In the genomic region with DNA sequence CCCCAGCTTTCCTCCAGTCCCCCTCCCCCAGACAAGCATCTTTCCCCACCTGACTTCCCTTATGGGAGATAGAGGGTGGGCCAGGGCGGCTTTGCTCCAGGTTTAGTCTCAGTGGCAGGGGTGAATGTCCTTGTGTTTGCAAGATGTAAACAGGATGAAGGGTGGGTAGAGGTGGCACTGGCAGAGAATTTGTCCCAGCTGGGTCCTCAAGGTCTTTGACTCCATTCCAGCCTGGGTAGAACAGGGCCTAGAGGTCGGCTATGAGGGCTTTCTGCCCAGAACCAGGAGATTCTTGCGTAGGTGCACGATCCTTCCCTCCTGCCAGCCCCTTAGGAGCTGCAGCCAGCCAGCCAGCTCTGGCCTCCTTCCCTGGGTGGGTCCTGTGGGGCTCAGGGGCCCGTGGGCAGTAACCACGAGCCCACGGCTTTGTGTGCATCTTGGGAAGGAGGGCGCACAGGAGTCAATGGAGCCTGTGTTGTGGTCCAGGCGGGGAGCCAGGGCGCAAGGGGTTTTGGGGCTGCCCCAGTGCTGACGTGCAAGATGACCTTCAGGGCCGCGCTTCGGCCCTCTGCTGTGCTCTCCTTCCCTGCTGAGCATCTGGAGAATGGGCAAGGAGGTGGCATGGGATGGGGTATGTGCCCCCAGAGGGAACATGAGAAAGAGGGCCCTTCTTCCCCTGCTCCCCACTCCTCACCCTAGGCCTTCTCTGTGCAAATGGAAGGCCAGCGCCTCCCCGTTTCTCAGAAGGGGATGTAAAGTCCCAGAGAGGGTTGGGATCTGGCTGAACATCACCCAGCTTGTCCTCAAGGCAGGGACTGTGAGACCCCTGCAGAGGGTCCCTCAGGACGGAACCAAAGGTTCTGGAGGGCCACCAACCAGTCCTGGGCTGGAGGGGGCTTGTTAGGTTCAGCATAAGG, we compare ENCODE assay signal across 1 cellular context.
TF ChIP-seq lines count a peak whose summit lies in the region.

No MANE protein-coding gene starts in this region.

TF ChIP-seq in H1, 55 proteins besides CTCF, POLR2A, EP300 and RAD21:
- TF ChIP-seq RXRA (IDR thresholded peaks at IDR 0.05; ENCODE audit: insufficient read depth, low read depth, low read length), result no peak
- TF ChIP-seq POU5F1 (IDR thresholded peaks at IDR 0.05; ENCODE audit: low read depth, low read length), result no peak
- no peak for TF ChIP-seq SP4 (IDR thresholded peaks at IDR 0.05; ENCODE audit: low read length)
- TF ChIP-seq HDAC2 (IDR thresholded peaks at IDR 0.05; ENCODE audit: borderline replicate concordance in 1 of 2, low read depth in 2 of 2, low read length in 2 of 2), result no peak
- no peak for TF ChIP-seq KDM1A (IDR thresholded peaks at IDR 0.05; ENCODE audit: borderline replicate concordance, low read length)
- TF ChIP-seq ASH2L (IDR thresholded peaks at IDR 0.05; ENCODE audit: low read length), result no peak
- TF ChIP-seq RNF2 (IDR thresholded peaks at IDR 0.05; ENCODE audit: borderline replicate concordance, low read depth, low read length, missing control alignments, poor library complexity, severe bottlenecking), result no peak
- no peak for TF ChIP-seq CREB1 (IDR thresholded peaks at IDR 0.05)
- no peak for TF ChIP-seq CEBPB (IDR thresholded peaks at IDR 0.05; ENCODE audit: low read depth, low read length)
- TF ChIP-seq, protein P1, sequence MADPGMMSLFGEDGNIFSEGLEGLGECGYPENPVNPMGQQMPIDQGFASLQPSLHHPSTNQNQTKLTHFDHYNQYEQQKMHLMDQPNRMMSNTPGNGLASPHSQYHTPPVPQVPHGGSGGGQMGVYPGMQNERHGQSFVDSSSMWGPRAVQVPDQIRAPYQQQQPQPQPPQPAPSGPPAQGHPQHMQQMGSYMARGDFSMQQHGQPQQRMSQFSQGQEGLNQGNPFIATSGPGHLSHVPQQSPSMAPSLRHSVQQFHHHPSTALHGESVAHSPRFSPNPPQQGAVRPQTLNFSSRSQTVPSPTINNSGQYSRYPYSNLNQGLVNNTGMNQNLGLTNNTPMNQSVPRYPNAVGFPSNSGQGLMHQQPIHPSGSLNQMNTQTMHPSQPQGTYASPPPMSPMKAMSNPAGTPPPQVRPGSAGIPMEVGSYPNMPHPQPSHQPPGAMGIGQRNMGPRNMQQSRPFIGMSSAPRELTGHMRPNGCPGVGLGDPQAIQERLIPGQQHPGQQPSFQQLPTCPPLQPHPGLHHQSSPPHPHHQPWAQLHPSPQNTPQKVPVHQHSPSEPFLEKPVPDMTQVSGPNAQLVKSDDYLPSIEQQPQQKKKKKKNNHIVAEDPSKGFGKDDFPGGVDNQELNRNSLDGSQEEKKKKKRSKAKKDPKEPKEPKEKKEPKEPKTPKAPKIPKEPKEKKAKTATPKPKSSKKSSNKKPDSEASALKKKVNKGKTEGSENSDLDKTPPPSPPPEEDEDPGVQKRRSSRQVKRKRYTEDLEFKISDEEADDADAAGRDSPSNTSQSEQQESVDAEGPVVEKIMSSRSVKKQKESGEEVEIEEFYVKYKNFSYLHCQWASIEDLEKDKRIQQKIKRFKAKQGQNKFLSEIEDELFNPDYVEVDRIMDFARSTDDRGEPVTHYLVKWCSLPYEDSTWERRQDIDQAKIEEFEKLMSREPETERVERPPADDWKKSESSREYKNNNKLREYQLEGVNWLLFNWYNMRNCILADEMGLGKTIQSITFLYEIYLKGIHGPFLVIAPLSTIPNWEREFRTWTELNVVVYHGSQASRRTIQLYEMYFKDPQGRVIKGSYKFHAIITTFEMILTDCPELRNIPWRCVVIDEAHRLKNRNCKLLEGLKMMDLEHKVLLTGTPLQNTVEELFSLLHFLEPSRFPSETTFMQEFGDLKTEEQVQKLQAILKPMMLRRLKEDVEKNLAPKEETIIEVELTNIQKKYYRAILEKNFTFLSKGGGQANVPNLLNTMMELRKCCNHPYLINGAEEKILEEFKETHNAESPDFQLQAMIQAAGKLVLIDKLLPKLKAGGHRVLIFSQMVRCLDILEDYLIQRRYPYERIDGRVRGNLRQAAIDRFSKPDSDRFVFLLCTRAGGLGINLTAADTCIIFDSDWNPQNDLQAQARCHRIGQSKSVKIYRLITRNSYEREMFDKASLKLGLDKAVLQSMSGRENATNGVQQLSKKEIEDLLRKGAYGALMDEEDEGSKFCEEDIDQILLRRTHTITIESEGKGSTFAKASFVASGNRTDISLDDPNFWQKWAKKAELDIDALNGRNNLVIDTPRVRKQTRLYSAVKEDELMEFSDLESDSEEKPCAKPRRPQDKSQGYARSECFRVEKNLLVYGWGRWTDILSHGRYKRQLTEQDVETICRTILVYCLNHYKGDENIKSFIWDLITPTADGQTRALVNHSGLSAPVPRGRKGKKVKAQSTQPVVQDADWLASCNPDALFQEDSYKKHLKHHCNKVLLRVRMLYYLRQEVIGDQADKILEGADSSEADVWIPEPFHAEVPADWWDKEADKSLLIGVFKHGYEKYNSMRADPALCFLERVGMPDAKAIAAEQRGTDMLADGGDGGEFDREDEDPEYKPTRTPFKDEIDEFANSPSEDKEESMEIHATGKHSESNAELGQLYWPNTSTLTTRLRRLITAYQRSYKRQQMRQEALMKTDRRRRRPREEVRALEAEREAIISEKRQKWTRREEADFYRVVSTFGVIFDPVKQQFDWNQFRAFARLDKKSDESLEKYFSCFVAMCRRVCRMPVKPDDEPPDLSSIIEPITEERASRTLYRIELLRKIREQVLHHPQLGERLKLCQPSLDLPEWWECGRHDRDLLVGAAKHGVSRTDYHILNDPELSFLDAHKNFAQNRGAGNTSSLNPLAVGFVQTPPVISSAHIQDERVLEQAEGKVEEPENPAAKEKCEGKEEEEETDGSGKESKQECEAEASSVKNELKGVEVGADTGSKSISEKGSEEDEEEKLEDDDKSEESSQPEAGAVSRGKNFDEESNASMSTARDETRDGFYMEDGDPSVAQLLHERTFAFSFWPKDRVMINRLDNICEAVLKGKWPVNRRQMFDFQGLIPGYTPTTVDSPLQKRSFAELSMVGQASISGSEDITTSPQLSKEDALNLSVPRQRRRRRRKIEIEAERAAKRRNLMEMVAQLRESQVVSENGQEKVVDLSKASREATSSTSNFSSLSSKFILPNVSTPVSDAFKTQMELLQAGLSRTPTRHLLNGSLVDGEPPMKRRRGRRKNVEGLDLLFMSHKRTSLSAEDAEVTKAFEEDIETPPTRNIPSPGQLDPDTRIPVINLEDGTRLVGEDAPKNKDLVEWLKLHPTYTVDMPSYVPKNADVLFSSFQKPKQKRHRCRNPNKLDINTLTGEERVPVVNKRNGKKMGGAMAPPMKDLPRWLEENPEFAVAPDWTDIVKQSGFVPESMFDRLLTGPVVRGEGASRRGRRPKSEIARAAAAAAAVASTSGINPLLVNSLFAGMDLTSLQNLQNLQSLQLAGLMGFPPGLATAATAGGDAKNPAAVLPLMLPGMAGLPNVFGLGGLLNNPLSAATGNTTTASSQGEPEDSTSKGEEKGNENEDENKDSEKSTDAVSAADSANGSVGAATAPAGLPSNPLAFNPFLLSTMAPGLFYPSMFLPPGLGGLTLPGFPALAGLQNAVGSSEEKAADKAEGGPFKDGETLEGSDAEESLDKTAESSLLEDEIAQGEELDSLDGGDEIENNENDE (IDR thresholded peaks at IDR 0.05; ENCODE audit: insufficient replicate concordance, low read length), result no peak
- no peak for TF ChIP-seq KDM5A (IDR thresholded peaks at IDR 0.05; ENCODE audit: low read length)
- TF ChIP-seq SAP30 (IDR thresholded peaks at IDR 0.05; ENCODE audit: insufficient read depth, insufficient replicate concordance, low read length), result no peak
- TF ChIP-seq FOSL1 (IDR thresholded peaks at IDR 0.05; ENCODE audit: insufficient read depth, low read depth, low read length), result no peak
